In the genomic region with DNA sequence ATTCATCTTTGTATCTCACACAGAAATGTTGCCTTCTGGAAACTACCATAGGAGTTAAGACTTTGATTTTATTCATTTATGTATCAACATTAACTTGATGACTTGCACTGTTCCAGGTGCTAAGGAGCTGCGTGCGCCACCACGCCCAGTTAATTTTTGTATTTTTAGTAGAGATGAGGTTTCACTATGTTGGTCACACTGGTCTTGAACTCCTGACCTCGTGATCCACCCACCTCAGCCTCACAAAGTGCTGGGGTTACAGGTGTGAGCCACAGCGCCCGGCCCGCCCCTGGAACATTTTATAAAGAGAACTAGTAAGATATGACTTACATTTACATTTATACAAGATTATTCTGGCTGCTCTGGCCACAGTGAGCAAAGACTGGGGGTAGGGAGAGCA, we compare ENCODE assay signal across 19 cellular contexts.
"Had no signal": no experiment of that assay in that cellular context is flagged by ENCODE, and none has a peak within 500 bp of the region (broad histone marks: within the 10 kb centered on the region; RNA-seq: fewer than 3 reads in every experiment).

No MANE protein-coding gene starts in this region.

- H3K27ac Mint-ChIP-seq: nephron; progenitor cell of endocrine pancreas; stimulated activated naive CD8-positive, alpha-beta T cell treated with anti-CD3 and anti-CD28 coated beads, Interleukin-15, amount 100 ng/mL, for 72 hours had no signal

- H3K4me3 Mint-ChIP-seq: nephron; stimulated activated naive CD8-positive, alpha-beta T cell treated with anti-CD3 and anti-CD28 coated beads, Interleukin-15, amount 100 ng/mL, for 72 hours had no signal

- H3K9me3 Mint-ChIP-seq: nephron; stimulated activated naive CD8-positive, alpha-beta T cell treated with anti-CD3 and anti-CD28 coated beads, Interleukin-15, amount 100 ng/mL, for 72 hours had no signal

- H3K36me3 ChIP-seq: colonic mucosa, heart left ventricle, pancreas, tibial nerve, upper lobe of right lung, vagina had no signal

- H3K27me3 ChIP-seq: colonic mucosa, dorsolateral prefrontal cortex, heart left ventricle, pancreas, testis, tibial nerve, upper lobe of right lung, vagina had no signal

- H3K27ac ChIP-seq: colonic mucosa, heart left ventricle, pancreas, testis, tibial nerve, upper lobe of right lung, vagina had no signal

- H3K4me3 ChIP-seq: colonic mucosa, dorsolateral prefrontal cortex, heart left ventricle, mucosa of descending colon, pancreas, testis, tibial nerve, upper lobe of right lung, vagina had no signal

- H3K9me3 ChIP-seq: colonic mucosa, heart left ventricle, mucosa of descending colon, pancreas, testis, tibial nerve, upper lobe of right lung, vagina had no signal

- H3K4me1 ChIP-seq: colonic mucosa, testis, upper lobe of right lung had no signal

- H3K27me3 Mint-ChIP-seq: progenitor cell of endocrine pancreas; stimulated activated naive CD8-positive, alpha-beta T cell treated with anti-CD3 and anti-CD28 coated beads, Interleukin-15, amount 100 ng/mL, for 72 hours had no signal

- ATAC-seq: heart left ventricle; mucosa of descending colon; pancreas; right cardiac atrium; stimulated activated naive CD8-positive, alpha-beta T cell treated with anti-CD3 and anti-CD28 coated beads, Interleukin-15, amount 100 ng/mL, for 72 hours; upper lobe of right lung had no signal

- DNase-seq: colonic mucosa; dorsolateral prefrontal cortex; effector CD8-positive, alpha-beta T cell; heart left ventricle; hippocampal formation; kidney glomerular epithelial cell; mucosa of descending colon; occipital lobe; pancreas; right cardiac atrium; small intestine; stimulated activated CD4-positive, alpha-beta T cell treated with anti-CD3 and anti-CD28 coated beads, Interleukin-12 subunit alpha, Interleukin-12 subunit beta, amount 100 ng/mL, for 4 hours; stimulated activated naive CD8-positive, alpha-beta T cell treated with anti-CD3 and anti-CD28 coated beads, Interleukin-15, amount 100 ng/mL, for 72 hours; testis; upper lobe of right lung had no signal

- H3K4me1 Mint-ChIP-seq: nephron; stimulated activated naive CD8-positive, alpha-beta T cell treated with anti-CD3 and anti-CD28 coated beads, Interleukin-15, amount 100 ng/mL, for 72 hours had no signal
